Comparison of ENCODE assay signal across 9 cellular contexts in genomic region chr9:89418112-89418872, GRCh38.
DNase-seq lines count a peak whose midpoint lies in the region; ATAC-seq and TF ChIP-seq lines count a peak whose summit lies in the region.
"Had no signal": no experiment of that assay in that cellular context is flagged by ENCODE, and none has a peak within 500 bp of the region (broad histone marks: within the 10 kb centered on the region; RNA-seq: fewer than 3 reads in every experiment).

No MANE protein-coding gene starts in this region.

- peak overlapping the region; percentile 63 for H2AFZ ChIP-seq in osteoblast (ENCODE audit: low read length)

- no peaks in the 10 kb centered on the region for H3K79me2 ChIP-seq in osteoblast (ENCODE audit: insufficient read depth, low read length)

- no peaks in the 10 kb centered on the region for H3K36me3 ChIP-seq in osteoblast (ENCODE audit: insufficient read depth, low read length)
- H3K36me3 ChIP-seq: WERI-Rb-1 had no signal

- ATAC-seq in GM18511 (IDR thresholded peaks at IDR 0.05; ENCODE audit: unreplicated experiment): peak; percentile 46
- peak; percentile 37 for ATAC-seq in HG02759 (IDR thresholded peaks at IDR 0.05; ENCODE audit: unreplicated experiment)
- ATAC-seq in esophagus mucosa: no peak

- H4K20me1 ChIP-seq in osteoblast (ENCODE audit: insufficient read depth, low read length): no peaks in the 10 kb centered on the region

- H3K27ac ChIP-seq in osteoblast (ENCODE audit: low read depth, low read length): no peak overlapping the region
- H3K27ac ChIP-seq: WERI-Rb-1 had no signal

- H3K4me3 ChIP-seq in osteoblast (ENCODE audit: insufficient read depth, low read length): peak overlapping the region; percentile 20

- H3K4me1 ChIP-seq in osteoblast (ENCODE audit: insufficient read depth, low read length): peaks cover 16% of the 10 kb centered on the region

- DNase-seq in activated T-cell treated with anti-CD3 and anti-CD28 coated beads, Interleukin-2, amount 50 U/mL, for 48 hours: peak; percentile 47 to 61
- DNase-seq in osteoblast (ENCODE audit: insufficient read length, low spot score, missing footprints): no peak
- DNase-seq in NCI-H82 (lab: John Stamatoyannopoulos, UW): no peak
- DNase-seq in DMS153 treated with DMSO at 0.1 percent for 48 hours (lab: John Stamatoyannopoulos, UW; ENCODE audit: unreplicated experiment): no peak
- DNase-seq: NCI-H446, WERI-Rb-1 had no signal

- H3K9me3 ChIP-seq in osteoblast (ENCODE audit: low read depth, low read length): no peaks in the 10 kb centered on the region

- no peak for TF ChIP-seq CTCF in osteoblast (IDR thresholded peaks at IDR 0.05; ENCODE audit: extremely low read depth, low read depth, low read length)

- peak overlapping the region; percentile 44 for H3K4me2 ChIP-seq in osteoblast (ENCODE audit: insufficient read depth, low read length)

- H3K27me3 ChIP-seq in osteoblast (ENCODE audit: insufficient read depth, low read length): no peaks in the 10 kb centered on the region

Comparison
In these comparisons a context has a peak if more than half of its experiments do, and no peak if none do; other contexts are left out.
1. DNase-seq: peak in activated T-cell treated with anti-CD3 and anti-CD28 coated beads, Interleukin-2, amount 50 U/mL, for 48 hours (2 of 2); none in osteoblast (single experiment), NCI-H82 (single experiment) and DMS153 treated with DMSO at 0.1 percent for 48 hours (single experiment).